In the genomic region with DNA sequence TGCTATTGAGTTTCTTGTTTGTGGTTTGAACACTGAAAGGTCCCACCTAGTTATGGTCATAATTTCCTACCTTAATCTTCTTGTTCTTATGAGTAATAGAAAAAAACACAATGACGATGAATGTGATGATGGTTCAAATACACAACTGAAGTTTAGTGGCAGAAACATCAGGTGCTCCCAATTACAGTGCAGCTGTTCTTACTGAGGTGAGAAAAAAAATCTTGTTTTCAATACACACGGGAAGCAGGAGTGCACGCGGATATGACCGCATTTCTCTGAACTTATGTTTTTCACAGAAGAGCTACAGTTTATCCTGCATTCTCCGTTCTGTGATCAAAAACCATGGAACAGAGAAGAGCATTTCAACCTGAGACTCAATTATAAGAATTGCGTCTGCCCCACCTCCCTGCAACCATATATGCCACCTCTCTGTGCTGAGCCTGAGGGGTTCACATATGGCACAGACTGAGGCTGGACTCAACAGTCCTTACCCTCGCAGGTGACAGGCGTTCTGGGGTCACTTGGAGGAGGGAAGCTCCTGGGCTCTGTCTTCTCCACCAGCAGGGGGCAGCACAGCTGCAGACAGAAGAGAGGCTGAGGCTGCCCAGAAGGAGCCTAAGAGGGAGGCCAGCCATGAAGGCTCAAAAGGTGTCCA, we compare ENCODE assay signal across 8 cellular contexts.
DNase-seq lines count a peak whose midpoint lies in the region; ATAC-seq and TF ChIP-seq lines count a peak whose summit lies in the region.

No MANE protein-coding gene starts in this region.

- TF ChIP-seq CTCF in DOHH2 (IDR thresholded peaks at IDR 0.05; ENCODE audit: low read depth, low read length, poor library complexity, severe bottlenecking) = peak; percentile 79
- peak; percentile 88 for TF ChIP-seq CTCF in astrocyte of the spinal cord (IDR thresholded peaks at IDR 0.05; ENCODE audit: low read depth, low read length)
- peak; percentile 73 for TF ChIP-seq CTCF in kidney epithelial cell (IDR thresholded peaks at IDR 0.05; ENCODE audit: insufficient read depth, low read length, poor library complexity, severe bottlenecking)

- peak overlapping the region; percentile 68 for H3K4me2 ChIP-seq in DOHH2 (ENCODE audit: low read length)

- peak overlapping the region; percentile 60 for H3K4me3 ChIP-seq in DOHH2 (ENCODE audit: low read length)
- no peak overlapping the region for H3K4me3 ChIP-seq in astrocyte of the spinal cord (ENCODE audit: low read depth, low read length)
- no peak overlapping the region for H3K4me3 ChIP-seq in kidney epithelial cell (ENCODE audit: low read depth, low read length)

- H4K20me1 ChIP-seq in DOHH2 (ENCODE audit: control insufficient read depth, insufficient read depth, low read depth, low read length) = no peaks in the 10 kb centered on the region

- DNase-seq in KBM-7 (peak; percentile 49), T-helper 22 cell (ENCODE audit: low read depth) (peak; percentile 19), astrocyte of the spinal cord (ENCODE audit: low read depth, low spot score) (peak; percentile 11), kidney epithelial cell (ENCODE audit: low read depth) (no peak), DMS114 treated with DMSO at 0.1 percent for 48 hours (lab: John Stamatoyannopoulos, UW; ENCODE audit: unreplicated experiment) (no peak)
- peak; percentile 72 for DNase-seq in stimulated activated CD4-positive, alpha-beta T cell treated with anti-CD3 and anti-CD28 coated beads, Interleukin-4, amount 100 ng/mL, for 24 hours

- no peaks in the 10 kb centered on the region for H3K9me2 ChIP-seq in DOHH2 (replicated peaks; ENCODE audit: control insufficient read depth, low read length)

- no peaks in the 10 kb centered on the region for H3K9me3 ChIP-seq in DOHH2 (ENCODE audit: control insufficient read depth, insufficient read depth, low read length)

- H3F3A ChIP-seq in DOHH2 (ENCODE audit: control insufficient read depth, insufficient read depth) = peaks cover 26% of the 10 kb centered on the region

- H3K36me3 ChIP-seq in DOHH2 (ENCODE audit: control insufficient read depth, low read length) (peaks cover 10% of the 10 kb centered on the region), kidney epithelial cell (ENCODE audit: control insufficient read depth, insufficient read depth, low read length) (no peaks in the 10 kb centered on the region)

- peaks cover 67% of the 10 kb centered on the region for H3K4me1 ChIP-seq in DOHH2 (ENCODE audit: control insufficient read depth, low read length)

- peaks cover 16% of the 10 kb centered on the region for H3K79me2 ChIP-seq in DOHH2 (ENCODE audit: control insufficient read depth, low read length)

- ATAC-seq in HG02610 (IDR thresholded peaks at IDR 0.05; ENCODE audit: unreplicated experiment) = no peak

- in situ Hi-C loops in KBM-7 (cut with MboI; ENCODE audit: low pct_unique_long_range_greater_than_20kb, low sequenced_read_pairs) = no loop called here
- in situ Hi-C loops in astrocyte of the spinal cord (cut with HindIII; ENCODE audit: low sequenced_read_pairs) = no loop called here

- peak overlapping the region; percentile 99 for H3K27ac ChIP-seq in DOHH2 (ENCODE audit: low read depth, low read length)

- H3K27me3 ChIP-seq in DOHH2 (ENCODE audit: control insufficient read depth, low read length) (no peaks in the 10 kb centered on the region), kidney epithelial cell (ENCODE audit: control insufficient read depth, insufficient read depth, low read length) (no peaks in the 10 kb centered on the region)

Comparison
In these comparisons a context has a peak if more than half of its experiments do, and no peak if none do; other contexts are left out.
1. DNase-seq: peak in KBM-7 (single experiment), T-helper 22 cell (single experiment), astrocyte of the spinal cord (single experiment) and stimulated activated CD4-positive, alpha-beta T cell treated with anti-CD3 and anti-CD28 coated beads, Interleukin-4, amount 100 ng/mL, for 24 hours (single experiment); none in kidney epithelial cell (single experiment) and DMS114 treated with DMSO at 0.1 percent for 48 hours (single experiment).
2. Peak in every context shown above with its lines, with median percentiles within 50 percentile points of each other: CTCF ChIP-seq.